In genomic region chr4:120922390-120923200, GRCh38 we compare ENCODE assay signal across 8 cellular contexts. TPM values are rescaled to one million over a fixed set of nuclear protein-coding genes. Genes with fewer than 3 reads are reported as not detected.
DNase-seq lines count a peak whose midpoint lies in the region; ATAC-seq, FAIRE-seq and TF ChIP-seq lines count a peak whose summit lies in the region.

PRDM5 (minus strand) TSS chr4:120922726; CDS start chr4:120922608, 118 bp downstream.

- peak within 1 kb of the TSS; percentile 68 for H3K4me3 ChIP-seq in HUES64 (ENCODE audit: low read length)
- H3K4me3 ChIP-seq in endothelial cell of umbilical vein (replicated peaks in 1 of 3; ENCODE audit: insufficient read depth in 1 of 3, low read depth in 1 of 3, low read length in 3 of 3): peak within 1 kb of the TSS; percentile 10 to 79 (median 68)

- FAIRE-seq in endothelial cell of umbilical vein (lab: Jason Lieb, UNC): no peak

- no peaks in the 10 kb centered on the region for H3K79me2 ChIP-seq in endothelial cell of umbilical vein (ENCODE audit: control insufficient read depth, insufficient read depth, low read length)

- peak; percentile 27 for TF ChIP-seq POLR2A in endothelial cell of umbilical vein (IDR thresholded peaks at IDR 0.05; ENCODE audit: low read depth, low read length)

- POLR2A ChIA-PET in endothelial cell of umbilical vein (lab: Charles Lee): no interaction called here

- peak; percentile 15 for DNase-seq in COLO829 (ENCODE audit: low spot score)
- peak; percentile 81 for DNase-seq in activated CD8-positive, alpha-beta memory T cell treated with anti-CD3 and anti-CD28 coated beads for 24 hours
- DNase-seq in endothelial cell of umbilical vein (ENCODE audit: low read depth, low spot score): peak; percentile 52
- peak; percentile 41 to 50 for DNase-seq in lung microvascular endothelial cell (ENCODE audit: low read depth in 2 of 2)
- peak in 2 of 3 experiments; percentile 1 to 12 for DNase-seq in stimulated activated CD4-positive, alpha-beta T cell treated with anti-CD3 and anti-CD28 coated beads, TNF-alpha, amount 100 ng/mL, for 4 hours (ENCODE audit: low read depth in 3 of 3)
- DNase-seq in HuH-7.5 (ENCODE audit: low spot score): no peak

- H4K20me1 ChIP-seq in endothelial cell of umbilical vein (replicated peaks; ENCODE audit: control insufficient read depth, extremely low read depth, insufficient read depth, low read length): no peaks in the 10 kb centered on the region

- dilution Hi-C loops in endothelial cell of umbilical vein (cut with MboI; ENCODE audit: extremely low pct_ligation_motif_present, low sequenced_read_pairs): no loop called here

- intact Hi-C loops in endothelial cell of umbilical vein (cut with micrococcal nuclease): loop anchor here (1.0 to 5.0 kb wide), 5 partner anchors 148 to 856 kb away; partner anchors contain the start of gene MAD2L1

- H3K27me3 ChIP-seq in HUES64 (ENCODE audit: insufficient read depth, low read length): no peaks in the 10 kb centered on the region
- no peaks in the 10 kb centered on the region for H3K27me3 ChIP-seq in endothelial cell of umbilical vein (ENCODE audit: control insufficient read depth in 2 of 2, insufficient read depth in 2 of 2, low read length in 2 of 2)

- BruUV-seq in endothelial cell of umbilical vein (replicated peaks; lab: Mats Ljungman, UMichigan): TSS peak; percentile 61

- H3K27ac ChIP-seq in HUES64 (ENCODE audit: low read depth, low read length) (peak within 1 kb of the TSS; percentile 89), endothelial cell of umbilical vein (ENCODE audit: insufficient read depth, low read depth, low read length) (peak within 1 kb of the TSS; percentile 49)

- H3K9ac ChIP-seq in HUES64 (ENCODE audit: low read depth, low read length) (peak within 1 kb of the TSS; percentile 91), endothelial cell of umbilical vein (replicated peaks; ENCODE audit: extremely low read depth, insufficient read depth, low read length) (peak within 1 kb of the TSS; percentile 40)

- H3K4me1 ChIP-seq in HUES64 (ENCODE audit: insufficient read depth, low read length) (peaks cover 34% of the 10 kb centered on the region), endothelial cell of umbilical vein (ENCODE audit: control insufficient read depth, extremely low read depth, insufficient read depth, low read length) (peaks cover 5% of the 10 kb centered on the region)

- peak in 1 of 2 donors; percentile 34 for TF ChIP-seq CTCF in endothelial cell of umbilical vein (IDR thresholded peaks at IDR 0.05; ENCODE audit: extremely low read depth in 1 of 2, insufficient read depth in 1 of 2, low read depth in 1 of 2, low read length in 2 of 2)

- under 1% methylated on average over 84 of the region's 85 CpGs for WGBS in HUES64

- CTCF ChIA-PET in endothelial cell of umbilical vein (lab: Charles Lee): interaction anchor here (1.2 to 1.7 kb wide), 4 partner anchors 9 to 270 kb away, joined by 4 to 7 read pairs (median 4); no protein-coding TSS in a partner anchor

- H3K36me3 ChIP-seq in HUES64 (ENCODE audit: insufficient read depth, low read length): no peaks in the 10 kb centered on the region
- H3K36me3 ChIP-seq in endothelial cell of umbilical vein (ENCODE audit: control insufficient read depth in 2 of 2, extremely low read depth in 1 of 2, insufficient read depth in 2 of 2, low read length in 2 of 2): no peaks in the 10 kb centered on the region

- no peaks in the 10 kb centered on the region for H3K9me1 ChIP-seq in endothelial cell of umbilical vein (replicated peaks; ENCODE audit: control insufficient read depth, extremely low read depth, insufficient read depth, low read length)

- peak within 1 kb of the TSS; percentile 90 for H2AFZ ChIP-seq in endothelial cell of umbilical vein (ENCODE audit: low read depth, low read length)

- H3K4me2 ChIP-seq in endothelial cell of umbilical vein (ENCODE audit: insufficient read depth, low read length): peak within 1 kb of the TSS; percentile 94

- ATAC-seq in GM18858 (IDR thresholded peaks at IDR 0.05; ENCODE audit: unreplicated experiment): no peak

- H3K9me3 ChIP-seq in HUES64 (ENCODE audit: insufficient read depth, low read depth, low read length) (no peaks in the 10 kb centered on the region), endothelial cell of umbilical vein (replicated peaks; ENCODE audit: control insufficient read depth, insufficient read depth, low read length) (no peaks in the 10 kb centered on the region)

TF ChIP-seq in endothelial cell of umbilical vein, 7 proteins besides CTCF, POLR2A, EP300 and RAD21:
- TF ChIP-seq MYC (IDR thresholded peaks at IDR 0.05; ENCODE audit: low read depth, low read length) (no peak), POLR2AphosphoS5 (IDR thresholded peaks at IDR 0.05; ENCODE audit: insufficient read depth, low read depth, low read length) (peak; percentile 37), GATA2 (IDR thresholded peaks at IDR 0.05; ENCODE audit: insufficient read depth, insufficient read length, low read depth, low read length) (no peak), EZH2 (IDR thresholded peaks at IDR 0.05; ENCODE audit: borderline replicate concordance, low read depth, low read length, severe bottlenecking) (no peak)

RNA-seq across cellular contexts. Expression of gene PRDM5, which starts in this region (rescaled TPM):
- polyA plus RNA-seq in HUES64 (2013, experiment 1 of 2): 12.6 TPM
- 12.8 TPM for polyA plus RNA-seq in HUES64 (2013, experiment 2 of 2)
- total RNA-seq in endothelial cell of umbilical vein (5.7 and 8.1 TPM in 2 replicates), lung microvascular endothelial cell (3.1 and 6.2 TPM in 2 replicates)
- 1.6 and 2.2 TPM in 2 replicates for polyA plus RNA-seq in endothelial cell of umbilical vein
- 1.6 TPM in 2 replicates for polyA plus RNA-seq in endothelial cell of umbilical vein (2011; cell fraction: cytosol; rRNA removed)
- 9.2 and 12.7 TPM in 2 replicates for polyA plus RNA-seq in endothelial cell of umbilical vein (2011; cell fraction: nucleus; rRNA removed)
- 1.7 and 3.5 TPM in 2 replicates for polyA plus RNA-seq in endothelial cell of umbilical vein (2012)
- 5.8 and 10.1 TPM in 2 replicates for polyA minus RNA-seq in endothelial cell of umbilical vein
- 4.8 TPM for polyA minus RNA-seq in endothelial cell of umbilical vein (2011; cell fraction: cytosol; rRNA and poly(A)+ RNA removed)
- 24.6 and 27.9 TPM in 2 replicates for polyA minus RNA-seq in endothelial cell of umbilical vein (2011; cell fraction: nucleus; rRNA and poly(A)+ RNA removed)
